In genomic region chr10:6229746-6230145, GRCh38 we compare ENCODE assay signal across 23 cellular contexts. TPM values are rescaled to one million over a fixed set of nuclear protein-coding genes. Genes with fewer than 3 reads are reported as not detected.
DNase-seq lines count a peak whose midpoint lies in the region; ATAC-seq, FAIRE-seq and TF ChIP-seq lines count a peak whose summit lies in the region.
"Had no signal": no experiment of that assay in that cellular context is flagged by ENCODE, and none has a peak within 500 bp of the region (broad histone marks: within the 10 kb centered on the region; RNA-seq: fewer than 3 reads in every experiment).

No MANE protein-coding gene starts in this region.

- H3K4me1 ChIP-seq in A549 = peaks cover 96% of the 10 kb centered on the region

- no peak overlapping the region for H3K4me2 ChIP-seq in A549
- H3K4me2 ChIP-seq: GM23338, KMS-11, PC-9 had no signal

- FAIRE-seq in A549 (lab: Jason Lieb, UNC) (no peak), bronchial epithelial cell (lab: Jason Lieb, UNC) (peak; percentile 62)
- FAIRE-seq: GM18507 had no signal

- H3K4me3 ChIP-seq in A549 (no peak overlapping the region), bronchial epithelial cell (ENCODE audit: low read depth, low read length) (no peak overlapping the region)
- H3K4me3 ChIP-seq: GM23338, PC-9 had no signal

- no peak for TF ChIP-seq RAD21 in A549 (conservative IDR thresholded peaks at IDR 0.05 in 1 of 2, IDR thresholded peaks at IDR 0.05 in 1 of 2)

- no peak for TF ChIP-seq EP300 in A549 (IDR thresholded peaks at IDR 0.05)

- H3K9me3 ChIP-seq in A549 = no peaks in the 10 kb centered on the region
- no peaks in the 10 kb centered on the region for H3K9me3 ChIP-seq in CD4-positive, alpha-beta T cell (ENCODE audit: control insufficient read depth, low read length)

- H3K27ac ChIP-seq in A549 = peak overlapping the region; percentile 16 to 82; a peak in 4 of 6 replicates
- no peak overlapping the region for H3K27ac ChIP-seq in CD4-positive, alpha-beta T cell (ENCODE audit: low read depth, low read length)
- H3K27ac ChIP-seq: KMS-11, PC-9 had no signal

- intact Hi-C loops in CD4-positive, alpha-beta T cell (cut with DNase I, micrococcal nuclease) = no loop called here

- peaks cover 11% of the 10 kb centered on the region for H3K4me1 Mint-ChIP-seq in CD4-positive, alpha-beta T cell (ENCODE audit: low read depth)
- peaks cover 16% of the 10 kb centered on the region for H3K4me1 Mint-ChIP-seq in nephron
- H3K4me1 Mint-ChIP-seq: GM23338 had no signal

- peaks cover 62% of the 10 kb centered on the region for H3K36me3 ChIP-seq in bronchial epithelial cell (ENCODE audit: control insufficient read depth, insufficient read depth, low read length)

- peak overlapping the region; percentile 7 for H3K27ac Mint-ChIP-seq in CD4-positive, alpha-beta T cell
- H3K27ac Mint-ChIP-seq in nephron = peak overlapping the region in 2 of 3 experiments; percentile 19 to 29
- H3K27ac Mint-ChIP-seq: CD8-positive, alpha-beta T cell; GM23338 had no signal

- POLR2A ChIA-PET in A549 (lab: Yijun Ruan, JAX) = interaction anchor here (1.7 kb wide), 1 partner anchor 27 kb away, joined by 6 read pairs; the partner anchor contains the start of gene PFKFB3
- POLR2A ChIA-PET in CD4-positive, alpha-beta T cell (lab: Charles Lee) = interaction anchor here (1.0 kb wide), 1 partner anchor 176 kb away, joined by 3 read pairs; no protein-coding TSS in a partner anchor

- CTCF ChIA-PET in A549 (lab: Yijun Ruan, JAX) = interaction anchor here (1.1 to 1.2 kb wide), 2 partner anchors 27 to 172 kb away, joined by 5 to 6 read pairs; partner anchors contain the start of gene PFKFB3
- CTCF ChIA-PET in CD4-positive, alpha-beta T cell (lab: Charles Lee) = no interaction called here

- TF ChIP-seq CTCF in A549 (IDR thresholded peaks at IDR 0.05) = no peak
- no peak for TF ChIP-seq CTCF in CD4-positive, alpha-beta T cell (IDR thresholded peaks at IDR 0.05)
- no peak for TF ChIP-seq CTCF in bronchial epithelial cell (IDR thresholded peaks at IDR 0.05; ENCODE audit: insufficient read depth, low read length, severe bottlenecking)
- no peak for TF ChIP-seq CTCF in nephron (IDR thresholded peaks at IDR 0.05; ENCODE audit: unreplicated experiment in 3 of 3)

- no peaks in the 10 kb centered on the region for H3K27me3 ChIP-seq in CD4-positive, alpha-beta T cell (ENCODE audit: control insufficient read depth, insufficient read depth, low read length)
- no peaks in the 10 kb centered on the region for H3K27me3 ChIP-seq in bronchial epithelial cell (ENCODE audit: control insufficient read depth, insufficient read depth, low read length)

- no peaks in the 10 kb centered on the region for H3K9me3 Mint-ChIP-seq in CD4-positive, alpha-beta T cell
- H3K9me3 Mint-ChIP-seq in nephron = no peaks in the 10 kb centered on the region
- H3K9me3 Mint-ChIP-seq: CD8-positive, alpha-beta T cell; GM23338 had no signal

- H3K27me3 Mint-ChIP-seq in CD4-positive, alpha-beta T cell = no peaks in the 10 kb centered on the region
- H3K27me3 Mint-ChIP-seq in nephron (ENCODE audit: low read depth) = no peaks in the 10 kb centered on the region

- peaks cover 97% of the 10 kb centered on the region for H3K36me3 Mint-ChIP-seq in CD4-positive, alpha-beta T cell (ENCODE audit: low read depth)
- peaks cover 74% of the 10 kb centered on the region for H3K36me3 Mint-ChIP-seq in nephron (ENCODE audit: low read depth)

- H3K4me3 Mint-ChIP-seq in CD4-positive, alpha-beta T cell = no peak overlapping the region
- no peak overlapping the region for H3K4me3 Mint-ChIP-seq in nephron
- H3K4me3 Mint-ChIP-seq: CD8-positive, alpha-beta T cell; GM23338 had no signal

- ATAC-seq in A549 (no peak), GM18870 (IDR thresholded peaks at IDR 0.05; ENCODE audit: unreplicated experiment) (no peak)
- no peak for ATAC-seq in CD4-positive, alpha-beta T cell (ENCODE audit: poor library complexity)
- ATAC-seq: CD8-positive, alpha-beta T cell; GM23338 had no signal

- TF ChIP-seq POLR2A in A549 (IDR thresholded peaks at IDR 0.05; ENCODE audit: low read length) = no peak

- 79% methylated on average over 13 of the region's 13 CpGs for WGBS in A549 (ENCODE audit: missing lambda C conversion rate)

- DNase-seq in A549 (ENCODE audit: low read depth in 1 of 2, low spot score in 1 of 2) (no peak), bronchial epithelial cell (ENCODE audit: low read depth) (no peak), pons (ENCODE audit: low spot score) (no peak), putamen (ENCODE audit: low spot score) (no peak)
- no peak for DNase-seq in CD4-positive, alpha-beta T cell
- DNase-seq: CD8-positive, alpha-beta T cell; GDM1; HCEC 1CT; IMR-90; NCI-H1092 treated with DMSO at 0.1 percent for 48 hours; NCI-H146; NCI-H2029 treated with DMSO at 0.1 percent for 48 hours; NCI-H226; NCI-H510A treated with DMSO at 0.1 percent for 48 hours; NCI-H748 treated with DMSO at 0.1 percent for 48 hours; PC-9; RPMI8226; SHP77 treated with DMSO at 0.1 percent for 48 hours had no signal

TF ChIP-seq in A549, 52 proteins besides CTCF, POLR2A, EP300 and RAD21:
- TF ChIP-seq HDAC2 (IDR thresholded peaks at IDR 0.05) = no peak
- no peak for TF ChIP-seq HOXB5 (CRISPR knock-in tag; IDR thresholded peaks at IDR 0.05)
- no peak for TF ChIP-seq CHD4 (IDR thresholded peaks at IDR 0.05; ENCODE audit: borderline replicate concordance)
- TF ChIP-seq MAFK (IDR thresholded peaks at IDR 0.05; ENCODE audit: partially characterized antibody) = no peak
- no peak for TF ChIP-seq FOSB (CRISPR knock-in tag; IDR thresholded peaks at IDR 0.05)
- no peak for TF ChIP-seq ELK1 (IDR thresholded peaks at IDR 0.05; ENCODE audit: low read depth, low read length)

RNA-seq across cellular contexts. Expression of gene PFKFB3, which starts 27.0 kb away (rescaled TPM):
- polyA plus RNA-seq in A549 (2011; rRNA removed) (139 and 151 TPM in 2 replicates), A549 (2017; fragmentation: RNase III; extraction: RNeasy Plus Mini Kit Qiagen cat#74134 plus additional on column Dnase treatment) (200 to 232 TPM (median 220 TPM) in 3 replicates)
- polyA plus RNA-seq in A549 (2012; cell fraction: cytosol; rRNA removed) = 236 and 256 TPM in 2 replicates
- polyA plus RNA-seq in A549 (2012; cell fraction: nucleus; rRNA removed) = 551 and 642 TPM in 2 replicates
- polyA minus RNA-seq in A549 (2011; rRNA and poly(A)+ RNA removed) = 127 and 177 TPM in 2 replicates
- total RNA-seq in CD4-positive, alpha-beta T cell = 100 to 1,000 TPM; 142 to 145 TPM
- total RNA-seq in bronchial epithelial cell = 18.7 and 37.0 TPM in 2 replicates
